27 cellular contexts compared by ENCODE assay signal in the genomic region with DNA sequence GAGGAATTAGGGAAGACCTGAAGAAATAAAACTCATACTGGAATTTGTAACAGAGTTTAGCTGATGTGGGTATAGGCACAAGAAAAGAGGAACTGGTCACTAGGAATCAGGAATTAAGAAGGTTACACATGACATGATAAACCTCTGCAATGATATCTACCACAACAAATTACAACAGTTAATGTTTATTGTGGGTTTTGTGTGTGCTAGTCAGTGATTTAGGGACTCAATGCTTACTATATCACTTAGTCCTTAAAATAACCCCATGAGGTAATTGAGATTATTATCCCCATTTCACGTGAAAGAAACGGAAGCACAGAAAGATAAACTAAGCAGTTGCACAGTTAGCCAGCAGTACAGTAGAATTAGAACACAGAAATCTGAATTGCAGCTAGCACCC.
DNase-seq lines count a peak whose midpoint lies in the region; ATAC-seq and TF ChIP-seq lines count a peak whose summit lies in the region.
"Had no signal": no experiment of that assay in that cellular context is flagged by ENCODE, and none has a peak within 500 bp of the region (broad histone marks: within the 10 kb centered on the region; RNA-seq: fewer than 3 reads in every experiment).

No MANE protein-coding gene starts in this region.

- H3K36me3 ChIP-seq in brain microvascular endothelial cell (replicated peaks), result no peaks in the 10 kb centered on the region
- H3K36me3 ChIP-seq: BLaER1, spleen had no signal

- no peaks in the 10 kb centered on the region for H3K36me3 Mint-ChIP-seq in nephron progenitor cell (ENCODE audit: low read depth)

- H3K4me3 Mint-ChIP-seq in nephron progenitor cell, result no peak overlapping the region
- H3K4me3 Mint-ChIP-seq: activated B cell treated with CpG ODN at 0.5 μM for 24 hours; activated naive CD8-positive, alpha-beta T cell treated with anti-CD3 and anti-CD28 coated beads, Interleukin-2, amount 50 U/mL, for 24 hours; activated T-cell treated with anti-CD3 and anti-CD28 coated beads, Interleukin-2, amount 50 U/mL, for 4 hours; neural crest cell had no signal

- peak overlapping the region; percentile 47 for H3K27ac Mint-ChIP-seq in nephron progenitor cell
- H3K27ac Mint-ChIP-seq: activated B cell treated with CpG ODN at 0.5 μM for 24 hours; activated naive CD8-positive, alpha-beta T cell treated with anti-CD3 and anti-CD28 coated beads, Interleukin-2, amount 50 U/mL, for 24 hours had no signal

- no peak overlapping the region for H3K4me3 ChIP-seq in brain microvascular endothelial cell (ENCODE audit: low read depth, low read length)
- H3K4me3 ChIP-seq: BLaER1, mucosa of descending colon, spleen had no signal

- in situ Hi-C loops in KBM-7 (cut with MboI; ENCODE audit: low pct_unique_long_range_greater_than_20kb, low sequenced_read_pairs), result no loop called here
- in situ Hi-C loops in brain microvascular endothelial cell (cut with HindIII; ENCODE audit: low pct_ligation_motif_present, low sequenced_read_pairs), result no loop called here

- no peak for ATAC-seq in stimulated activated naive CD8-positive, alpha-beta T cell treated with anti-CD3 and anti-CD28 coated beads, Interleukin-15, Interleukin-2, amounts not matched to agents 100 U/mL and 50 U/mL, for 24 hours
- ATAC-seq in GM21367 (IDR thresholded peaks at IDR 0.05; ENCODE audit: unreplicated experiment) (no peak), GM21825 (IDR thresholded peaks at IDR 0.05; ENCODE audit: unreplicated experiment) (no peak)
- ATAC-seq: activated naive CD8-positive, alpha-beta T cell treated with anti-CD3 and anti-CD28 coated beads, Interleukin-2, amount 50 U/mL, for 24 hours; activated T-cell treated with anti-CD3 and anti-CD28 coated beads, Interleukin-2, amount 50 U/mL, for 4 hours; mucosa of descending colon; right cardiac atrium had no signal

- TF ChIP-seq CTCF in brain microvascular endothelial cell (IDR thresholded peaks at IDR 0.05; ENCODE audit: low read depth, low read length, missing control alignments) (no peak), nephron progenitor cell (IDR thresholded peaks at IDR 0.05) (no peak)

- no peaks in the 10 kb centered on the region for H3K9me3 Mint-ChIP-seq in nephron progenitor cell
- H3K9me3 Mint-ChIP-seq: activated B cell treated with CpG ODN at 0.5 μM for 24 hours; activated naive CD8-positive, alpha-beta T cell treated with anti-CD3 and anti-CD28 coated beads, Interleukin-2, amount 50 U/mL, for 24 hours; activated T-cell treated with anti-CD3 and anti-CD28 coated beads, Interleukin-2, amount 50 U/mL, for 4 hours; neural crest cell had no signal

- H3K4me1 Mint-ChIP-seq in nephron progenitor cell, result peaks cover 29% of the 10 kb centered on the region
- H3K4me1 Mint-ChIP-seq: activated naive CD8-positive, alpha-beta T cell treated with anti-CD3 and anti-CD28 coated beads, Interleukin-2, amount 50 U/mL, for 24 hours had no signal

- H3K27ac ChIP-seq in brain microvascular endothelial cell, result peak overlapping the region; percentile 83
- H3K27ac ChIP-seq: BLaER1, HL-60, RWPE1 had no signal

- H3K27me3 Mint-ChIP-seq in nephron progenitor cell (ENCODE audit: low read depth, poor library complexity), result peaks cover under 1% of the 10 kb centered on the region
- H3K27me3 Mint-ChIP-seq: activated B cell treated with CpG ODN at 0.5 μM for 24 hours; activated naive CD8-positive, alpha-beta T cell treated with anti-CD3 and anti-CD28 coated beads, Interleukin-2, amount 50 U/mL, for 24 hours had no signal

- no peaks in the 10 kb centered on the region for H3K27me3 ChIP-seq in brain microvascular endothelial cell (replicated peaks)
- H3K27me3 ChIP-seq: BLaER1, spleen had no signal

- DNase-seq in KBM-7 (peak; percentile 37), NOMO-1 treated with dmso at 0.1 percent for 144 hours (lab: John Stamatoyannopoulos, UW; ENCODE audit: unreplicated experiment) (peak; percentile 87), brain microvascular endothelial cell (no peak), nephron progenitor cell (no peak)
- no peak for DNase-seq in stimulated activated naive CD4-positive, alpha-beta T cell (lab: John Stamatoyannopoulos, UW)
- no peak for DNase-seq in stimulated activated naive CD8-positive, alpha-beta T cell treated with anti-CD3 and anti-CD28 coated beads, Interleukin-15, Interleukin-2, amounts not matched to agents 100 U/mL and 50 U/mL, for 24 hours
- DNase-seq: activated B cell treated with CpG ODN at 0.5 μM for 24 hours; activated CD4-positive, alpha-beta T cell treated with anti-CD3 and anti-CD28 coated beads, Interleukin-2, amount 50 U/mL, for 1 hour; activated naive CD8-positive, alpha-beta T cell treated with anti-CD3 and anti-CD28 coated beads, Interleukin-2, amount 50 U/mL, for 24 hours; activated T-cell treated with anti-CD3 and anti-CD28 coated beads, Interleukin-2, amount 50 U/mL, for 4 hours; Caco-2; DMS79 treated with DMSO at 0.1 percent for 48 hours; mucosa of descending colon; NCI-H1105; NCI-H1930; NCI-H524 treated with DMSO at 0.1 percent for 48 hours; NK-92 treated with Interleukin-12 subunit alpha and Interleukin-12 subunit beta, amount 100 ng/mL, for 24 hours; right cardiac atrium; SK-N-SH; spleen; stimulated activated CD4-positive, alpha-beta T cell treated with anti-CD3 and anti-CD28 coated beads, Interleukin-2, amount 100 ng/mL, for 48 hours had no signal

Comparison
In these comparisons a context has a peak if more than half of its experiments do, and no peak if none do; other contexts are left out.
1. DNase-seq: peak in KBM-7 (single experiment) and NOMO-1 treated with dmso at 0.1 percent for 144 hours (single experiment); none in brain microvascular endothelial cell (single experiment), nephron progenitor cell (single experiment), stimulated activated naive CD4-positive, alpha-beta T cell (0 of 6) and stimulated activated naive CD8-positive, alpha-beta T cell treated with anti-CD3 and anti-CD28 coated beads, Interleukin-15, Interleukin-2, amounts not matched to agents 100 U/mL and 50 U/mL, for 24 hours (single experiment).